ENCODE assay signal across 10 cellular contexts in genomic region chr3:193982258-193982659, GRCh38.
DNase-seq lines count a peak whose midpoint lies in the region; ATAC-seq and TF ChIP-seq lines count a peak whose summit lies in the region.
"Had no signal": no experiment of that assay in that cellular context is flagged by ENCODE, and none has a peak within 500 bp of the region (broad histone marks: within the 10 kb centered on the region; RNA-seq: fewer than 3 reads in every experiment).

No MANE protein-coding gene starts in this region.

- CTCF ChIA-PET in PC-3 (lab: Charles Lee) (no interaction called here), OCI-LY7 (lab: Charles Lee; ENCODE audit: unreplicated experiment) (no interaction called here)

- no peaks in the 10 kb centered on the region for H3K79me1 ChIP-seq in neuronal stem cell (ENCODE audit: low read depth, low read length)

- DNase-seq in AG10803 (ENCODE audit: low read depth): peak; percentile 86
- DNase-seq in PC-3: peak; percentile 86
- peak; percentile 92 for DNase-seq in fibroblast of the aortic adventitia (ENCODE audit: low read depth)
- no peak for DNase-seq in neuronal stem cell (ENCODE audit: low spot score)
- no peak for DNase-seq in OCI-LY7 (ENCODE audit: low spot score)
- no peak for DNase-seq in cortex of kidney (lab: John Stamatoyannopoulos, UW)
- no peak for DNase-seq in stimulated activated CD4-positive, alpha-beta T cell treated with anti-CD3 and anti-CD28 coated beads, Interleukin-12 subunit alpha, Interleukin-12 subunit beta, amount 100 ng/mL, for 4 hours
- DNase-seq: T-cell had no signal

- no peak overlapping the region for H2BK120ac ChIP-seq in neuronal stem cell (ENCODE audit: low read depth, low read length)

- H3K9me3 ChIP-seq in PC-3 (ENCODE audit: low read length): no peaks in the 10 kb centered on the region
- no peaks in the 10 kb centered on the region for H3K9me3 ChIP-seq in neuronal stem cell (replicated peaks in 1 of 2; ENCODE audit: control insufficient read depth in 2 of 2, insufficient read depth in 1 of 2, low read depth in 1 of 2, low read length in 2 of 2)
- H3K9me3 ChIP-seq in OCI-LY7 (ENCODE audit: low read length): no peaks in the 10 kb centered on the region

- no peak overlapping the region for H4K91ac ChIP-seq in neuronal stem cell (ENCODE audit: low read depth, low read length, poor library complexity)

- no peak overlapping the region for H4K8ac ChIP-seq in neuronal stem cell (ENCODE audit: low read depth, low read length)

- H2BK12ac ChIP-seq in neuronal stem cell (ENCODE audit: low read length): no peak overlapping the region

- no peak overlapping the region for H3K4ac ChIP-seq in neuronal stem cell (ENCODE audit: low read length)

- H3K9me2 ChIP-seq in PC-3 (replicated peaks; ENCODE audit: low read length): no peaks in the 10 kb centered on the region
- no peaks in the 10 kb centered on the region for H3K9me2 ChIP-seq in OCI-LY7 (ENCODE audit: insufficient read depth, low read length)

- H2BK15ac ChIP-seq in neuronal stem cell (ENCODE audit: low read length): no peak overlapping the region

- WGBS in neuronal stem cell (ENCODE audit: extremely low coverage in 2 of 2, insufficient read length in 2 of 2, insufficient replicate concordance in 1 of 2), 2 donors: no CpG with 5 or more reads among the region's 11 CpGs

- BruUV-seq in PC-3 (replicated peaks; lab: Mats Ljungman, UMichigan) (no TSS peak), OCI-LY7 (replicated peaks; lab: Mats Ljungman, UMichigan) (no TSS peak)

- no peak overlapping the region for H3K14ac ChIP-seq in neuronal stem cell (ENCODE audit: low read length)

- peak overlapping the region; percentile 33 for H3K4me2 ChIP-seq in PC-3 (ENCODE audit: low read length)
- no peak overlapping the region for H3K4me2 ChIP-seq in neuronal stem cell (ENCODE audit: insufficient read depth, low read length, poor library complexity, severe bottlenecking)
- no peak overlapping the region for H3K4me2 ChIP-seq in OCI-LY7 (ENCODE audit: low read length)

- H3K4me1 ChIP-seq in PC-3 (ENCODE audit: insufficient read depth, low read length): peaks cover 26% of the 10 kb centered on the region
- peaks cover 3 to 6% of the 10 kb centered on the region in 2 donors for H3K4me1 ChIP-seq in neuronal stem cell (ENCODE audit: control insufficient read depth in 2 of 2, insufficient read depth in 1 of 2, low read depth in 1 of 2, low read length in 2 of 2)
- no peaks in the 10 kb centered on the region for H3K4me1 ChIP-seq in OCI-LY7 (ENCODE audit: insufficient read depth, low read length, poor library complexity, severe bottlenecking)

- TF ChIP-seq CTCF in AG10803 (conservative IDR thresholded peaks at IDR 0.05; ENCODE audit: low read length) (no peak), PC-3 (conservative IDR thresholded peaks at IDR 0.05; ENCODE audit: low read depth, low read length) (no peak), fibroblast of the aortic adventitia (IDR thresholded peaks at IDR 0.05; ENCODE audit: insufficient read depth, low read length) (no peak), OCI-LY7 (conservative IDR thresholded peaks at IDR 0.05; ENCODE audit: low read length) (no peak)

- intact Hi-C loops in PC-3 (cut with micrococcal nuclease): no loop called here
- intact Hi-C loops in OCI-LY7 (cut with micrococcal nuclease; ENCODE audit: unreplicated experiment): no loop called here

- H3K4me3 ChIP-seq in AG10803 (ENCODE audit: low read length) (no peak overlapping the region), PC-3 (ENCODE audit: low read length) (no peak overlapping the region), fibroblast of the aortic adventitia (ENCODE audit: low read depth, low read length) (no peak overlapping the region), neuronal stem cell (ENCODE audit: low read length in 2 of 2) (no peak overlapping the region), OCI-LY7 (ENCODE audit: low read depth, low read length, poor library complexity, severe bottlenecking) (no peak overlapping the region)
- H3K4me3 ChIP-seq: GM12878 had no signal

- no peaks in the 10 kb centered on the region for H3K36me3 ChIP-seq in PC-3 (ENCODE audit: low read depth, low read length)
- H3K36me3 ChIP-seq in neuronal stem cell (replicated peaks in 1 of 2; ENCODE audit: control insufficient read depth in 2 of 2, insufficient read depth in 2 of 2, low read length in 2 of 2): no peaks in the 10 kb centered on the region
- H3K36me3 ChIP-seq in OCI-LY7 (ENCODE audit: insufficient read depth, low read length): no peaks in the 10 kb centered on the region

- H3K27me3 ChIP-seq in PC-3 (ENCODE audit: low read length): no peaks in the 10 kb centered on the region
- H3K27me3 ChIP-seq in neuronal stem cell (ENCODE audit: control insufficient read depth in 3 of 3, insufficient read depth in 3 of 3, low read depth in 1 of 3, low read length in 3 of 3): no peaks in the 10 kb centered on the region

- H3K79me2 ChIP-seq in PC-3 (ENCODE audit: low read length): no peaks in the 10 kb centered on the region
- H3K79me2 ChIP-seq in OCI-LY7 (ENCODE audit: insufficient read depth, low read depth, low read length): no peaks in the 10 kb centered on the region

- H3F3A ChIP-seq in PC-3 (ENCODE audit: low read length, unreplicated experiment): no peaks in the 10 kb centered on the region

- H3K27ac ChIP-seq in PC-3 (ENCODE audit: low read length) (no peak overlapping the region), neuronal stem cell (replicated peaks; ENCODE audit: low read length) (no peak overlapping the region), OCI-LY7 (ENCODE audit: low read depth, low read length, poor library complexity, severe bottlenecking) (no peak overlapping the region)

- POLR2A ChIA-PET in PC-3 (lab: Charles Lee; ENCODE audit: unreplicated experiment): interaction anchor here (0.7 to 1.1 kb wide), 3 partner anchors 148 to 157 kb away, joined by 3 to 8 read pairs (median 3); partner anchors contain the start of gene HES1
- POLR2A ChIA-PET in OCI-LY7 (lab: Charles Lee): no interaction called here

- H3K9ac ChIP-seq in PC-3 (ENCODE audit: low read length): no peak overlapping the region
- H3K9ac ChIP-seq in neuronal stem cell (ENCODE audit: low read depth, low read length, poor library complexity): no peak overlapping the region

- peak; percentile 84 for ATAC-seq in PC-3
- ATAC-seq in GM21825 (IDR thresholded peaks at IDR 0.05; ENCODE audit: unreplicated experiment): no peak
- ATAC-seq: GM12878, T-cell had no signal

- peak overlapping the region; percentile 55 for H3K18ac ChIP-seq in neuronal stem cell (ENCODE audit: low read length)

- H4K20me1 ChIP-seq in PC-3 (ENCODE audit: low read length) (no peaks in the 10 kb centered on the region), OCI-LY7 (ENCODE audit: insufficient read depth, low read length) (no peaks in the 10 kb centered on the region)

- peak overlapping the region; percentile 34 for H3K23ac ChIP-seq in neuronal stem cell (ENCODE audit: low read depth, low read length, poor library complexity)

- peak overlapping the region; percentile 18 for H2AK5ac ChIP-seq in neuronal stem cell (ENCODE audit: low read depth, low read length)

- no peak overlapping the region for H2BK5ac ChIP-seq in neuronal stem cell (ENCODE audit: low read length)

- H2AFZ ChIP-seq in PC-3 (ENCODE audit: low read length) (no peak overlapping the region), neuronal stem cell (ENCODE audit: low read length) (no peak overlapping the region), OCI-LY7 (ENCODE audit: low read length) (no peak overlapping the region)

Comparison
In these comparisons a context has a peak if more than half of its experiments do, and no peak if none do; other contexts are left out.
1. DNase-seq: peak in AG10803 (single experiment), PC-3 (single experiment) and fibroblast of the aortic adventitia (single experiment); none in neuronal stem cell (single experiment), OCI-LY7 (single experiment), cortex of kidney (single experiment) and stimulated activated CD4-positive, alpha-beta T cell treated with anti-CD3 and anti-CD28 coated beads, Interleukin-12 subunit alpha, Interleukin-12 subunit beta, amount 100 ng/mL, for 4 hours (single experiment).